Comparison of ENCODE assay signal across 20 cellular contexts in the genomic region with DNA sequence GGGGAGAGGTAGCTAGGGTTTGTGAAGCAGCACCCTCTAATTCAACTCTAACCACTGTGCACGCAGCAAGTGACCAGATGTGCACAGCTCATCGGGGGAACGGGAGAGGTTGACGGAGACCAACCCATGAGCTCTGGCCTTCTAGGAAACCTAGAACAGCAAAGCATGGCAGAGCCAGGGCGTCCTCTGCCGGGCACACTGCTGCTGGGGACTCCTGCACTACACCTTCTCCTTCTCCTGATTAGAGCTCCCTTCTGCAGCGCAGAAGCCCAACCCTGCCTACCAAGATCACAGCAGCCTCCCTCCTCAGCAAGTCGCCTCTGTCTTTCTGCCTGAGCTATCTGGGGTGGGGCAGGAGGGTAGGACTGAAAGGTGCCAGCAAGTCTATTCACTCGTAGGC.
"Had no signal": no experiment of that assay in that cellular context is flagged by ENCODE, and none has a peak within 500 bp of the region (broad histone marks: within the 10 kb centered on the region; RNA-seq: fewer than 3 reads in every experiment).

No MANE protein-coding gene starts in this region.

- H3K4me1 Mint-ChIP-seq: activated naive CD4-positive, alpha-beta T cell treated with anti-CD3 and anti-CD28 coated beads, Interleukin-2, amount 10 ng/mL, durations not matched to agents 7 days and 5 days; activated naive CD8-positive, alpha-beta T cell treated with anti-CD3 and anti-CD28 coated beads, Interleukin-2, amount 50 U/mL, for 24 hours; naive thymus-derived CD8-positive, alpha-beta T cell had no signal

- H2AFZ ChIP-seq: parathyroid adenoma had no signal

- H3K36me3 Mint-ChIP-seq: activated naive CD4-positive, alpha-beta T cell treated with anti-CD3 and anti-CD28 coated beads, Interleukin-2, amount 10 ng/mL, durations not matched to agents 7 days and 5 days had no signal

- H3K9me3 ChIP-seq: ascending aorta, mucosa of descending colon, neutrophil had no signal

- H3K4me1 ChIP-seq: ascending aorta, gastroesophageal sphincter, parathyroid adenoma had no signal

- H3K27ac ChIP-seq: ascending aorta, gastroesophageal sphincter, neutrophil, parathyroid adenoma had no signal

- H3K4me3 ChIP-seq: ascending aorta, gastroesophageal sphincter, mucosa of descending colon had no signal

- H3K36me3 ChIP-seq: ascending aorta, neutrophil had no signal

- H3K27ac Mint-ChIP-seq: activated naive CD4-positive, alpha-beta T cell treated with anti-CD3 and anti-CD28 coated beads, Interleukin-2, amount 10 ng/mL, durations not matched to agents 7 days and 5 days; activated naive CD8-positive, alpha-beta T cell treated with anti-CD3 and anti-CD28 coated beads, Interleukin-2, amount 50 U/mL, for 24 hours; naive thymus-derived CD8-positive, alpha-beta T cell had no signal

- H3K79me2 ChIP-seq: parathyroid adenoma had no signal

- H3K27me3 Mint-ChIP-seq: activated naive CD8-positive, alpha-beta T cell treated with anti-CD3 and anti-CD28 coated beads, Interleukin-2, amount 50 U/mL, for 24 hours; naive thymus-derived CD8-positive, alpha-beta T cell had no signal

- H3K9me3 Mint-ChIP-seq: activated naive CD4-positive, alpha-beta T cell treated with anti-CD3 and anti-CD28 coated beads, Interleukin-2, amount 10 ng/mL, durations not matched to agents 7 days and 5 days had no signal

- H3K4me3 Mint-ChIP-seq: activated naive CD4-positive, alpha-beta T cell treated with anti-CD3 and anti-CD28 coated beads, Interleukin-2, amount 10 ng/mL, durations not matched to agents 7 days and 5 days; activated naive CD8-positive, alpha-beta T cell treated with anti-CD3 and anti-CD28 coated beads, Interleukin-2, amount 50 U/mL, for 24 hours; naive thymus-derived CD8-positive, alpha-beta T cell had no signal

- DNase-seq: activated CD4-positive, alpha-beta T cell treated with anti-CD3 and anti-CD28 coated beads, Interleukin-2, amount 50 U/mL, for 1 hour; activated CD8-positive, alpha-beta memory T cell treated with anti-CD3 and anti-CD28 coated beads, Interleukin-2, amount 50 U/mL, for 4 hours; activated effector memory CD4-positive, alpha-beta T cell treated with Interleukin-2 at 50 U/mL for 16 hours; activated naive CD4-positive, alpha-beta T cell treated with anti-CD3 and anti-CD28 coated beads, Interleukin-2, amount 10 ng/mL, durations not matched to agents 7 days and 5 days; activated naive CD8-positive, alpha-beta T cell treated with anti-CD3 and anti-CD28 coated beads, Interleukin-2, amount 50 U/mL, for 24 hours; activated T-cell treated with anti-CD3 and anti-CD28 coated beads, Interleukin-2, amount 50 U/mL, for 48 hours; effector CD4-positive, alpha-beta T cell; mesenchymal stem cell; naive thymus-derived CD8-positive, alpha-beta T cell; stimulated activated CD4-positive, alpha-beta T cell treated with anti-CD3 and anti-CD28 coated beads, Interleukin-12 subunit alpha, Interleukin-12 subunit beta, amount 100 ng/mL, for 4 hours; stimulated activated CD4-positive, alpha-beta T cell treated with anti-CD3 and anti-CD28 coated beads, Interleukin-1b, Interleukin-23, amount 100 ng/mL, for 48 hours; stimulated activated CD8-positive, alpha-beta memory T cell treated with anti-CD3 and anti-CD28 coated beads, Interleukin-4, amount 100 ng/mL, for 48 hours; stimulated activated naive CD4-positive, alpha-beta T cell; T-helper 1 cell; T-helper 9 cell had no signal

- H3K27me3 ChIP-seq: ascending aorta, gastroesophageal sphincter, neutrophil had no signal
